1 cellular context compared by ENCODE assay signal in the genomic region with DNA sequence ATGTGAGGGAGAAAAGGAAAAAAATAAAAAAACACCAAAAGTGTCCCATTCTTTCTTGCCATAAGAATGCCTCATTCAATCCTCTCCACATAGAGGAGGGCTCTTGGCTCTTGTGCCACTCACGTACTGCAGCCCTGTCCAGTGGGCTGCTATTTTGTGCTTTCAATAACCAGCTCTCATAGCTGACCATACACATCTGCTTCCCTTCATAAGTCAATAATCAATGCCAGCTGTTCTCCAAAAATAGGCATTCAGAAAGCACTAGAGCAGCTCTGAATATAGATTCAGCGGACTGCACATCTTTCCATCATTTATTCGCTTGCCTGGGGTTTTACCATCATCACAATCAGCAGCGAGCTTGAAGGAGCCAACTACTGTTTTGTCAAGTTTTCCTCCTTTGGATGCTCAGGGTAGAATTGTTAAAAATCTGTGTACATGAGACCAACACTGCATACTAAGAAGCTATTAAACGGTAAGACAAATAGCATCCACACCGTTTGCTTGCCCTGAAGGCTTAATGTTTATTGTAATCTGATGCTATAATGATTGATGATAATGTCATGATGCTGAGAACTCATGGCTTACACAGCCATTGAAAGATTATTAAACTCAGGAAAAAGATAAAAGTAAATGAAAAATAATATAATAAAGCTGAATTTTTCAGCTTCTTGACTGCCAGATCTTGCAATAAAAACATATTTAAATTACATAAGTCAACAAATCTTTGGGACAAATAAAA.
TF ChIP-seq lines count a peak whose summit lies in the region.

No MANE protein-coding gene starts in this region.

TF ChIP-seq in HEK293, 187 proteins besides CTCF, POLR2A, EP300 and RAD21 (continued from another document and continues in another):
- TF ChIP-seq, protein P1, sequence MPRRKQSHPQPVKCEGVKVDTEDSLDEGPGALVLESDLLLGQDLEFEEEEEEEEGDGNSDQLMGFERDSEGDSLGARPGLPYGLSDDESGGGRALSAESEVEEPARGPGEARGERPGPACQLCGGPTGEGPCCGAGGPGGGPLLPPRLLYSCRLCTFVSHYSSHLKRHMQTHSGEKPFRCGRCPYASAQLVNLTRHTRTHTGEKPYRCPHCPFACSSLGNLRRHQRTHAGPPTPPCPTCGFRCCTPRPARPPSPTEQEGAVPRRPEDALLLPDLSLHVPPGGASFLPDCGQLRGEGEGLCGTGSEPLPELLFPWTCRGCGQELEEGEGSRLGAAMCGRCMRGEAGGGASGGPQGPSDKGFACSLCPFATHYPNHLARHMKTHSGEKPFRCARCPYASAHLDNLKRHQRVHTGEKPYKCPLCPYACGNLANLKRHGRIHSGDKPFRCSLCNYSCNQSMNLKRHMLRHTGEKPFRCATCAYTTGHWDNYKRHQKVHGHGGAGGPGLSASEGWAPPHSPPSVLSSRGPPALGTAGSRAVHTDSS (tag by site-specific recombination; IDR thresholded peaks at IDR 0.05) = no peak
- TF ChIP-seq ZNF664 (tag by site-specific recombination; IDR thresholded peaks at IDR 0.05) = no peak
- TF ChIP-seq ZBTB7A (tag by site-specific recombination; IDR thresholded peaks at IDR 0.05; ENCODE audit: low read depth) = no peak
- TF ChIP-seq ZNF518A (tag by site-specific recombination; conservative IDR thresholded peaks at IDR 0.05; ENCODE audit: low read depth) = no peak
- TF ChIP-seq GLI4 (tag by site-specific recombination; IDR thresholded peaks at IDR 0.05) = no peak
- TF ChIP-seq ZNF23 (tag by site-specific recombination; IDR thresholded peaks at IDR 0.05; ENCODE audit: borderline replicate concordance) = no peak
- TF ChIP-seq, protein P2, sequence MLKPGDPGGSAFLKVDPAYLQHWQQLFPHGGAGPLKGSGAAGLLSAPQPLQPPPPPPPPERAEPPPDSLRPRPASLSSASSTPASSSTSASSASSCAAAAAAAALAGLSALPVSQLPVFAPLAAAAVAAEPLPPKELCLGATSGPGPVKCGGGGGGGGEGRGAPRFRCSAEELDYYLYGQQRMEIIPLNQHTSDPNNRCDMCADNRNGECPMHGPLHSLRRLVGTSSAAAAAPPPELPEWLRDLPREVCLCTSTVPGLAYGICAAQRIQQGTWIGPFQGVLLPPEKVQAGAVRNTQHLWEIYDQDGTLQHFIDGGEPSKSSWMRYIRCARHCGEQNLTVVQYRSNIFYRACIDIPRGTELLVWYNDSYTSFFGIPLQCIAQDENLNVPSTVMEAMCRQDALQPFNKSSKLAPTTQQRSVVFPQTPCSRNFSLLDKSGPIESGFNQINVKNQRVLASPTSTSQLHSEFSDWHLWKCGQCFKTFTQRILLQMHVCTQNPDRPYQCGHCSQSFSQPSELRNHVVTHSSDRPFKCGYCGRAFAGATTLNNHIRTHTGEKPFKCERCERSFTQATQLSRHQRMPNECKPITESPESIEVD (tag by site-specific recombination; IDR thresholded peaks at IDR 0.05) = peak; percentile 92
- TF ChIP-seq ZNF792 (tag by site-specific recombination; IDR thresholded peaks at IDR 0.05) = no peak
- no peak for TF ChIP-seq YY2 (tag by site-specific recombination; IDR thresholded peaks at IDR 0.05)
- 0 out of 2 replicates have a peak, but pooled peaks have one; percentile 5 for TF ChIP-seq GFI1B (tag by site-specific recombination; IDR thresholded peaks at IDR 0.05)
- no peak for TF ChIP-seq TCF7L2 (IDR thresholded peaks at IDR 0.05; ENCODE audit: borderline replicate concordance, low read depth, low read length)
- TF ChIP-seq HOXD13 (CRISPR knock-in tag; IDR thresholded peaks at IDR 0.05; ENCODE audit: borderline replicate concordance) = no peak
- TF ChIP-seq, protein P3, sequence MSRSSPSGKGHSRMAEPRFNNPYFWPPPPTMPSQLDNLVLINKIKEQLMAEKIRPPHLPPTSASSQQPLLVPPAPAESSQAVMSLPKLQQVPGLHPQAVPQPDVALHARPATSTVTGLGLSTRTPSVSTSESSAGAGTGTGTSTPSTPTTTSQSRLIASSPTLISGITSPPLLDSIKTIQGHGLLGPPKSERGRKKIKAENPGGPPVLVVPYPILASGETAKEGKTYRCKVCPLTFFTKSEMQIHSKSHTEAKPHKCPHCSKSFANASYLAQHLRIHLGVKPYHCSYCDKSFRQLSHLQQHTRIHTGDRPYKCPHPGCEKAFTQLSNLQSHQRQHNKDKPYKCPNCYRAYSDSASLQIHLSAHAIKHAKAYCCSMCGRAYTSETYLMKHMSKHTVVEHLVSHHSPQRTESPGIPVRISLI (tag by site-specific recombination; IDR thresholded peaks at IDR 0.05) = no peak
- TF ChIP-seq ZNF747 (tag by site-specific recombination; IDR thresholded peaks at IDR 0.05) = no peak
- TF ChIP-seq MZF1 (tag by site-specific recombination; IDR thresholded peaks at IDR 0.05; ENCODE audit: borderline replicate concordance) = no peak
- TF ChIP-seq ZBTB21 (tag by site-specific recombination; IDR thresholded peaks at IDR 0.05) = no peak
- no peak for TF ChIP-seq ZFP41 (tag by site-specific recombination; IDR thresholded peaks at IDR 0.05; ENCODE audit: borderline replicate concordance)
- no peak for TF ChIP-seq ZNF10 (tag by site-specific recombination; IDR thresholded peaks at IDR 0.05)
- no peak for TF ChIP-seq ZNF768 (tag by site-specific recombination; IDR thresholded peaks at IDR 0.05)
- no peak for TF ChIP-seq KLF8 (tag by site-specific recombination; IDR thresholded peaks at IDR 0.05)
- peak; percentile 30; the same call in 1 of the 2 replicates for TF ChIP-seq ZNF629 (tag by site-specific recombination; IDR thresholded peaks at IDR 0.05)
- TF ChIP-seq ZBTB10 (tag by site-specific recombination; IDR thresholded peaks at IDR 0.05) = no peak
- no peak for TF ChIP-seq AEBP2 (tag by site-specific recombination; IDR thresholded peaks at IDR 0.05; ENCODE audit: borderline replicate concordance)
- peak; percentile 43 for TF ChIP-seq ZNF366 (tag by site-specific recombination; conservative IDR thresholded peaks at IDR 0.05)
- no peak for TF ChIP-seq REPIN1 (tag by site-specific recombination; IDR thresholded peaks at IDR 0.05; ENCODE audit: low read depth)
- no peak for TF ChIP-seq ZNF776 (tag by site-specific recombination; IDR thresholded peaks at IDR 0.05; ENCODE audit: borderline replicate concordance)
- TF ChIP-seq ZNF521 (tag by site-specific recombination; IDR thresholded peaks at IDR 0.05) = no peak
- TF ChIP-seq ZNF214 (tag by site-specific recombination; IDR thresholded peaks at IDR 0.05; ENCODE audit: borderline replicate concordance) = no peak
- no peak for TF ChIP-seq ZNF830 (tag by site-specific recombination; IDR thresholded peaks at IDR 0.05; ENCODE audit: low read depth)
- no peak for TF ChIP-seq ZNF514 (tag by site-specific recombination; IDR thresholded peaks at IDR 0.05)
- peak; percentile 81 for TF ChIP-seq OSR2 (tag by site-specific recombination; IDR thresholded peaks at IDR 0.05)
- no peak for TF ChIP-seq HIC1 (tag by site-specific recombination; IDR thresholded peaks at IDR 0.05)
- TF ChIP-seq ZNF645 (tag by site-specific recombination; IDR thresholded peaks at IDR 0.05) = no peak
